In the genomic region with DNA sequence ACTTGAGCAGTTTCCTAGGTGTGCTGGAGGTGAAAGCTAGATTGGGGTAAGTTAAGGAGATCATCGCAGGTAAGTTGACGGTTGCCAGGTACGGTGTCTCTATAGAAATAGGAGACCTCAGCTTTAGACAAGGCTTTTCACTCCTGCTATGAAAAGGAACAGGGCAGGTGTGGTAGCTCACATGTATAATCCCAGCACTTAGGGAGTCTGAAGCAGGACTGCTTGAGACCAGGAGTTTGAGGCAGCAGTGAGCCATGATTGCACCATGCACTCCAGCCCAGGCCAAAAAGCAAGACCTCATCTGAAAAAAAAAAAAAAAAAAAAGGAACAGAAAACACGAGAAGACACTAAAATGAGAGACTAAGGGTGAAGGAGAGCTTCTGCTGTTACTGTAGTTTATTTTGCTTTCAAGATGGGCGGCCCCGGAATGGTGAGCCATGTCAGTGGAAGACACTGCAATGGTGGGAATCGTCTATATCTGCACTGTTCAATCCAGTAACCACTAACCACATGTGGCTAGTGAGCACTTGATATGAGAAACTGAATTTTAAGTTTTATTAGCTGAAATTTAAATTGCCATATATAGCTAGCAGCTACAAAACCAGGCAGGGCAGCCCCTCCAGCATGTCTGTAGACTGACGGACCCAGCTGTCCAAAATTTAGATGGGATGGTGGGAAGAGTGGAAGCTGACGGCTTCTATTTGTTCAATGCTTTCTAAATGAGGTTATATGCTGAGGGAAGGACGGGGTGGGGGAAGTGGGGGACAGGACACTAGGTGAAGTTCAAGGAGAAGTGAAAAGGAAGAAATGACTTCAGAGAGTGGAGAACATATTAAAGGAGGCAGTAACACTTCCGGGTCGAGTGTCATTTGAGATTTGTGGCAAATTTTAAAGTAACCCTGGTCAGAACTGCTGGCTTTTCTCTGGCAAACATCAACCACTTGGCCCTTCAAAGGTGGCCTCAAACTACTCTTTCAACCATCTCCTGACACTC, we compare ENCODE assay signal across 11 cellular contexts. TPM values are rescaled to one million over a fixed set of nuclear protein-coding genes. Genes with fewer than 3 reads are reported as not detected.
DNase-seq lines count a peak whose midpoint lies in the region; ATAC-seq and TF ChIP-seq lines count a peak whose summit lies in the region.
"Had no signal": no experiment of that assay in that cellular context is flagged by ENCODE, and none has a peak within 500 bp of the region (broad histone marks: within the 10 kb centered on the region; RNA-seq: fewer than 3 reads in every experiment).

No MANE protein-coding gene starts in this region.

- no peak for DNase-seq in CD8-positive, alpha-beta T cell
- DNase-seq in stimulated activated CD4-positive, alpha-beta T cell treated with anti-CD3 and anti-CD28 coated beads, Interleukin-2, amount 100 ng/mL, for 24 hours, result no peak
- DNase-seq: DND-41 had no signal

- no peaks in the 10 kb centered on the region for H3K36me3 ChIP-seq in CD8-positive, alpha-beta T cell (ENCODE audit: insufficient read depth, low read length)

- no peak overlapping the region for H3K4me3 ChIP-seq in CD8-positive, alpha-beta T cell (ENCODE audit: low read depth, low read length)

- H3K27ac Mint-ChIP-seq in CD8-positive, alpha-beta T cell, result peak overlapping the region; percentile 91
- peak overlapping the region; percentile 92 for H3K27ac Mint-ChIP-seq in activated naive CD8-positive, alpha-beta T cell

- no peak for TF ChIP-seq CTCF in CD8-positive, alpha-beta T cell (IDR thresholded peaks at IDR 0.05)

- no peaks in the 10 kb centered on the region for H3K9me3 Mint-ChIP-seq in CD8-positive, alpha-beta T cell
- H3K9me3 Mint-ChIP-seq in activated naive CD8-positive, alpha-beta T cell (ENCODE audit: low read depth), result no peaks in the 10 kb centered on the region

- peaks cover 95% of the 10 kb centered on the region for H3K4me1 ChIP-seq in CD8-positive, alpha-beta T cell (ENCODE audit: insufficient read depth, low read length)

- peak overlapping the region; percentile 52 for H3K4me3 Mint-ChIP-seq in CD8-positive, alpha-beta T cell
- peak overlapping the region; percentile 51 for H3K4me3 Mint-ChIP-seq in activated naive CD8-positive, alpha-beta T cell

- CTCF ChIA-PET in CD8-positive, alpha-beta T cell (lab: Charles Lee), result interaction anchor here (0.7 to 1.3 kb wide), 3 partner anchors 49 to 131 kb away, joined by 3 to 4 read pairs (median 3); no protein-coding TSS in a partner anchor

- POLR2A ChIA-PET in CD8-positive, alpha-beta T cell (lab: Charles Lee), result interaction anchor here (0.6 to 0.9 kb wide), 6 partner anchors 10 to 98 kb away, joined by 3 to 6 read pairs (median 4); no protein-coding TSS in a partner anchor

- H3K27me3 Mint-ChIP-seq in CD8-positive, alpha-beta T cell (ENCODE audit: low read depth), result no peaks in the 10 kb centered on the region
- no peaks in the 10 kb centered on the region for H3K27me3 Mint-ChIP-seq in activated naive CD8-positive, alpha-beta T cell

- H3K4me1 Mint-ChIP-seq in CD8-positive, alpha-beta T cell (ENCODE audit: low read depth), result peaks cover 96% of the 10 kb centered on the region
- peaks cover 95% of the 10 kb centered on the region for H3K4me1 Mint-ChIP-seq in activated naive CD8-positive, alpha-beta T cell (ENCODE audit: low read depth)

- no peaks in the 10 kb centered on the region for H3K9me3 ChIP-seq in CD8-positive, alpha-beta T cell (ENCODE audit: low read length)

- H3K36me3 Mint-ChIP-seq in CD8-positive, alpha-beta T cell, result peaks cover 61% of the 10 kb centered on the region
- H3K36me3 Mint-ChIP-seq in activated naive CD8-positive, alpha-beta T cell, result peaks cover 20% of the 10 kb centered on the region

- H3K27ac ChIP-seq in CD8-positive, alpha-beta T cell (ENCODE audit: low read depth, low read length), result no peak overlapping the region

- intact Hi-C loops in CD8-positive, alpha-beta T cell (cut with DNase I, micrococcal nuclease), result loop anchor here in 1 of 2 experiments (2.0 kb wide), 2 partner anchors 16 to 62 kb away; no protein-coding TSS in a partner anchor

- no peak for ATAC-seq in CD8-positive, alpha-beta T cell
- ATAC-seq in GM19023 (IDR thresholded peaks at IDR 0.05; ENCODE audit: unreplicated experiment), result peak; percentile 56
- ATAC-seq in HG03064 (IDR thresholded peaks at IDR 0.05; ENCODE audit: low read depth, unreplicated experiment), result peak; percentile 41
- ATAC-seq in GM18861 (IDR thresholded peaks at IDR 0.05; ENCODE audit: unreplicated experiment), result no peak
- no peak for ATAC-seq in esophagus mucosa
- no peak for ATAC-seq in GM21381 (IDR thresholded peaks at IDR 0.05; ENCODE audit: unreplicated experiment)
- ATAC-seq: HCT116, left lobe of liver had no signal

- H3K27me3 ChIP-seq in CD8-positive, alpha-beta T cell (ENCODE audit: insufficient read depth, low read length), result no peaks in the 10 kb centered on the region

RNA-seq across cellular contexts. Expression of a gene that starts 9.7 kb away (rescaled TPM):
- 10 to 100 TPM; 82.5 to 89.5 TPM for total RNA-seq in CD8-positive, alpha-beta T cell
- total RNA-seq in esophagus mucosa, result 10.0 TPM

Comparison
In these comparisons a context has a peak if more than half of its experiments do, and no peak if none do; other contexts are left out.
1. ATAC-seq: peak in GM19023 (single experiment) and HG03064 (single experiment); none in CD8-positive, alpha-beta T cell (single experiment), GM18861 (single experiment), esophagus mucosa (single experiment) and GM21381 (single experiment).